ENCODE assay signal across 8 cellular contexts in the genomic region with DNA sequence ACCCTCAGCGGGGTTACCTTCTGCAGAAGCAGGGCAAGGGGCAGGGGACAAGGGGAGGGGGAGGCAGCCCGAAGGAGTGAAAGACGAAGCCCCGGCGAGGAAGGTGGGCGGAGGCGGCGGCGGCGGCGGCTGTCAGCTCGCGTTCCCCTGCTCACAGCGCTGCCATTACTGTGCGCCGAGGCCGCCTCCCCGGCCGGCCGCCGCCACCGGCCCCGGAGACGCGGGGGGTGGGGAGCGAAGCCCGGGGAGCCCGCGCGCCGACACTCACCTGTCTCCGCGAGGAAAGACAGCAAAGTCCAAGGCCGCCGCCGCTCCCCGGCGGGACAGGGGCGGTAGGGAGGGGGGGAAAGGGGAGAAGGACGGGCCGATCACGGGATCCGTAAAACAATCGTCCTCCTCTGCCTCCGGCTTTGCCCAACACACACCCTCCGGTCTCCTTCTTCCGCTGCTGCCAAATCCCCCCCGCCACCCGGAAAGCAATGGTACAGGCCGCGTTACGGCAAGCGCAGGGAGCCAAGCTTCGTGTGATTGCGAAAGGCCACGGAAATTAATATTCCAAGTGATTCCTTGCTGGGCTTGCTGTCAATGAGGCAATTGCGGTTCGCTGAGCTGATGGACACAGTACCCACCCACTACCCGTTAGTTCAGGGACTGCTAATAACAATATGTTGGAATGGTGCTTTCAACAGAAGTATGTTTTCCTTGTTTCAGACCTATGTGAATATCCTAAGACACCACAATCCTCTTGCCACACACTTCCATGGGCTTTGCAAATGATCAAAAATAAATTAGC. TPM values are rescaled to one million over a fixed set of nuclear protein-coding genes. Genes with fewer than 3 reads are reported as not detected.
DNase-seq lines count a peak whose midpoint lies in the region; ATAC-seq and TF ChIP-seq lines count a peak whose summit lies in the region.

A gene (minus strand): TSS at position 180 of the 793 bp plus-strand sequence. CDS start 19,024 bp downstream, outside the sequence.

- no peak for TF ChIP-seq CTCF in esophagus muscularis mucosa (IDR thresholded peaks at IDR 0.05)

- TF ChIP-seq EP300 in esophagus muscularis mucosa (IDR thresholded peaks at IDR 0.05) = no peak

- intact Hi-C loops in esophagus muscularis mucosa (cut with DNase I) = no loop called here

- H3K4me3 ChIP-seq in esophagus muscularis mucosa (peak within 1 kb of the TSS; percentile 93 to 99 (median 96)), muscle layer of duodenum (ENCODE audit: low read depth in 1 of 2, low read length in 2 of 2) (peak within 1 kb of the TSS; percentile 91 to 97)

- H3K27ac ChIP-seq in esophagus muscularis mucosa (replicated peaks in 1 of 4) = peak within 1 kb of the TSS; percentile 91 to 96 (median 94)
- peak within 1 kb of the TSS; percentile 77 for H3K27ac ChIP-seq in muscle layer of duodenum (ENCODE audit: low read length)

- no peak for TF ChIP-seq POLR2A in esophagus muscularis mucosa (IDR thresholded peaks at IDR 0.05; ENCODE audit: low read depth)

- H3K4me1 ChIP-seq in esophagus muscularis mucosa = peaks cover 25 to 50% (median 46%) of the 10 kb centered on the region in 4 donors
- H3K4me1 ChIP-seq in muscle layer of duodenum (ENCODE audit: control insufficient read depth in 1 of 2, insufficient read depth in 2 of 2, low read length in 2 of 2) = peaks cover 11 to 28% of the 10 kb centered on the region in 2 donors

- WGBS in esophagus muscularis mucosa = under 1% methylated on average over 55 of the region's 59 CpGs

- DNase-seq in DMS53 treated with DMSO at 0.1 percent for 48 hours (lab: John Stamatoyannopoulos, UW; ENCODE audit: unreplicated experiment) = peak; percentile 90
- peak; percentile 83 for DNase-seq in KG1 (lab: John Stamatoyannopoulos, UW)
- DNase-seq in activated T-cell treated with anti-CD3 and anti-CD28 coated beads, Interleukin-2, amount 50 U/mL, for 48 hours = peak; percentile 95
- peak; percentile 99 for DNase-seq in esophagus muscularis mucosa (ENCODE audit: extremely low spot score)
- peak; percentile 83 for DNase-seq in stimulated activated CD8-positive, alpha-beta memory T cell treated with anti-CD3 and anti-CD28 coated beads, Interleukin-7, amount 100 ng/mL, for 24 hours (ENCODE audit: low read depth)

- peak; percentile 93 for ATAC-seq in GM21737 (IDR thresholded peaks at IDR 0.05; ENCODE audit: unreplicated experiment)

- H3K27me3 ChIP-seq in esophagus muscularis mucosa = no peaks in the 10 kb centered on the region
- no peaks in the 10 kb centered on the region for H3K27me3 ChIP-seq in muscle layer of duodenum (ENCODE audit: low read depth, low read length)

- H3K9me3 ChIP-seq in esophagus muscularis mucosa (no peaks in the 10 kb centered on the region), muscle layer of duodenum (ENCODE audit: control insufficient read depth in 1 of 2, low read length in 2 of 2) (no peaks in the 10 kb centered on the region)

- H3K36me3 ChIP-seq in esophagus muscularis mucosa (no peaks in the 10 kb centered on the region), muscle layer of duodenum (ENCODE audit: control insufficient read depth in 1 of 2, insufficient read depth in 2 of 2, low read length in 2 of 2) (peaks cover 0 to 4% of the 10 kb centered on the region in 2 donors)

TF ChIP-seq in PFSK-1, 5 proteins besides CTCF, POLR2A, EP300 and RAD21:
- TF ChIP-seq TAF1 (IDR thresholded peaks at IDR 0.05; ENCODE audit: borderline replicate concordance, insufficient read depth, low read length) (peak; percentile 75; the same call in 1 of the 2 replicates), POLR2AphosphoS5 (IDR thresholded peaks at IDR 0.05; ENCODE audit: low read depth, low read length) (peak; percentile 66), SIN3A (IDR thresholded peaks at IDR 0.05; ENCODE audit: borderline replicate concordance, insufficient read depth, low read length) (peak; percentile 66; the same call in 1 of the 2 replicates), FOXP2 (optimal IDR thresholded peaks at IDR 0.05; ENCODE audit: borderline replicate concordance, extremely low read depth, extremely low read length, insufficient read depth) (peak; percentile 54)
- TF ChIP-seq, protein P1, sequence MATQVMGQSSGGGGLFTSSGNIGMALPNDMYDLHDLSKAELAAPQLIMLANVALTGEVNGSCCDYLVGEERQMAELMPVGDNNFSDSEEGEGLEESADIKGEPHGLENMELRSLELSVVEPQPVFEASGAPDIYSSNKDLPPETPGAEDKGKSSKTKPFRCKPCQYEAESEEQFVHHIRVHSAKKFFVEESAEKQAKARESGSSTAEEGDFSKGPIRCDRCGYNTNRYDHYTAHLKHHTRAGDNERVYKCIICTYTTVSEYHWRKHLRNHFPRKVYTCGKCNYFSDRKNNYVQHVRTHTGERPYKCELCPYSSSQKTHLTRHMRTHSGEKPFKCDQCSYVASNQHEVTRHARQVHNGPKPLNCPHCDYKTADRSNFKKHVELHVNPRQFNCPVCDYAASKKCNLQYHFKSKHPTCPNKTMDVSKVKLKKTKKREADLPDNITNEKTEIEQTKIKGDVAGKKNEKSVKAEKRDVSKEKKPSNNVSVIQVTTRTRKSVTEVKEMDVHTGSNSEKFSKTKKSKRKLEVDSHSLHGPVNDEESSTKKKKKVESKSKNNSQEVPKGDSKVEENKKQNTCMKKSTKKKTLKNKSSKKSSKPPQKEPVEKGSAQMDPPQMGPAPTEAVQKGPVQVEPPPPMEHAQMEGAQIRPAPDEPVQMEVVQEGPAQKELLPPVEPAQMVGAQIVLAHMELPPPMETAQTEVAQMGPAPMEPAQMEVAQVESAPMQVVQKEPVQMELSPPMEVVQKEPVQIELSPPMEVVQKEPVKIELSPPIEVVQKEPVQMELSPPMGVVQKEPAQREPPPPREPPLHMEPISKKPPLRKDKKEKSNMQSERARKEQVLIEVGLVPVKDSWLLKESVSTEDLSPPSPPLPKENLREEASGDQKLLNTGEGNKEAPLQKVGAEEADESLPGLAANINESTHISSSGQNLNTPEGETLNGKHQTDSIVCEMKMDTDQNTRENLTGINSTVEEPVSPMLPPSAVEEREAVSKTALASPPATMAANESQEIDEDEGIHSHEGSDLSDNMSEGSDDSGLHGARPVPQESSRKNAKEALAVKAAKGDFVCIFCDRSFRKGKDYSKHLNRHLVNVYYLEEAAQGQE (IDR thresholded peaks at IDR 0.05; ENCODE audit: insufficient read depth in 1 of 2, low read depth in 2 of 2, low read length in 2 of 2) = peak in 1 of 2 experiments; percentile 64; a peak in 2 of 4 replicates

RNA-seq across cellular contexts. Expression of the gene that starts here (rescaled TPM):
- polyA plus RNA-seq in PFSK-1 (2012; ENCODE audit: insufficient read length, low read depth) = 16.5 TPM
- total RNA-seq in esophagus muscularis mucosa = 10 to 100 TPM; 22.3 to 27.2 (median 23.1) TPM

Comparison
In these comparisons a context has a peak if more than half of its experiments do, and no peak if none do; other contexts are left out.
1. Peak in every context shown above with its lines: DNase-seq, ATAC-seq, H3K4me3 ChIP-seq and H3K27ac ChIP-seq.